ENCODE assay signal across 1 cellular context in the genomic region with DNA sequence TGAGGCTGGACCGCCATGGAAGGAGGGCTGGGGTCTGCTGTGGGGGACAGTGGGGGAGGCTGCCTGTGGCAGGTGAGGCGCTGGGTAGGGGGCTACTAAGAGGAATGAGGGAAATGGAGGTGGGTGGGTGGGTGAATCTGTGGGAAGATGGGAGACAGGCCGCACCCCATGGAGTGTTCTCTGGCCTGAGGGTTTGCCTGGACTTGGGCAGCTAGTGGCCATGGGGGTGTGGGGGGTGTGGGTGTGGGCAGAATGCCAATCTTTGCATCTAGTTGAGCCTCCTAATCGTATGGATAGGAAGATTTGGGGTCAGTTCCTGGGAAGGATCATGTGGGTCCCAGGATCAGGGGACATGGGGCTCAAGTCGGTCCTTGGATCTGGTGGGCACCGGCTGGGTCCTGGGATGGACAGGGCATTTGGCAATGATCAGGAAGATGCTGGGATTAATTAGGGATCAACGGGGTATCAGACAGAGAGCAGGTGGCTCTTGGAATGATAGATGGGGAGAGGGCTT.
TF ChIP-seq lines count a peak whose summit lies in the region.

No MANE protein-coding gene starts in this region.

TF ChIP-seq in GM12878, 131 proteins besides CTCF, POLR2A, EP300 and RAD21:
- TF ChIP-seq IKZF2 (IDR thresholded peaks at IDR 0.05), result peak in 1 of 2 experiments; percentile 15; a peak in 1 of 4 replicates
- no peak for TF ChIP-seq BCLAF1 (IDR thresholded peaks at IDR 0.05)
TF ChIP-seq in GM12878: peak in this region for 1.
